ENCODE assay signal across 18 cellular contexts in genomic region chr10:128529225-128529624, GRCh38.
A peak's percentile ranks its signal among the peaks of the same experiment; 100 is the strongest.
DNase-seq lines count a peak whose midpoint lies in the region; ATAC-seq and TF ChIP-seq lines count a peak whose summit lies in the region.
"Had no signal": no experiment of that assay in that cellular context is flagged by ENCODE, and none has a peak within 500 bp of the region (broad histone marks: within the 10 kb centered on the region; RNA-seq: fewer than 3 reads in every experiment).

No MANE protein-coding gene starts in this region.

- H3K4me1 Mint-ChIP-seq in GM23338, result peaks cover 39% of the 10 kb centered on the region
- peaks cover 75% of the 10 kb centered on the region for H3K4me1 Mint-ChIP-seq in brain
- H3K4me1 Mint-ChIP-seq in nephron, result peaks cover 72% of the 10 kb centered on the region
- H3K4me1 Mint-ChIP-seq in activated CD4-positive, alpha-beta T cell treated with anti-CD3 and anti-CD28 coated beads, Interleukin-2, amount 10 ng/mL, durations not matched to agents 7 days and 5 days, result no peaks in the 10 kb centered on the region
- H3K4me1 Mint-ChIP-seq: CD4-positive, alpha-beta memory T cell had no signal

- 0 out of 2 replicates have a peak, but pooled peaks cover 7% of the 10 kb centered on the region for H3K9me2 ChIP-seq in GM23338 (ENCODE audit: insufficient read depth)

- CTCF ChIA-PET in activated CD4-positive, alpha-beta T cell treated with anti-CD3 and anti-CD28 coated beads, Interleukin-2, amount 10 ng/mL, durations not matched to agents 7 days and 5 days (lab: Charles Lee), result no interaction called here

- TF ChIP-seq CTCF in GM23338 (conservative IDR thresholded peaks at IDR 0.05; ENCODE audit: low read depth in 2 of 2), result no peak
- no peak for TF ChIP-seq CTCF in brain (conservative IDR thresholded peaks at IDR 0.05)
- no peak for TF ChIP-seq CTCF in nephron (IDR thresholded peaks at IDR 0.05; ENCODE audit: unreplicated experiment in 3 of 3)
- TF ChIP-seq CTCF in spleen (IDR thresholded peaks at IDR 0.05 in 8 of 11, conservative IDR thresholded peaks at IDR 0.05 in 3 of 11), result no peak

- ATAC-seq in GM23338, result no peak
- ATAC-seq in sciatic nerve, result peak; percentile 71
- no peak for ATAC-seq in GM21447 (IDR thresholded peaks at IDR 0.05; ENCODE audit: unreplicated experiment)
- ATAC-seq in GM21528 (IDR thresholded peaks at IDR 0.05; ENCODE audit: low FRiP score, unreplicated experiment), result no peak
- ATAC-seq: A549, GM12878 had no signal

- H3K27ac ChIP-seq in GM23338 (ENCODE audit: low read depth) (no peak overlapping the region), spleen (no peak overlapping the region)
- H3K27ac ChIP-seq: A549, GM23248 had no signal

- H3F3A ChIP-seq in GM23338 (replicated peaks; ENCODE audit: low read depth), result no peaks in the 10 kb centered on the region

- TF ChIP-seq POLR2A in spleen (IDR thresholded peaks at IDR 0.05), result no peak

- no peaks in the 10 kb centered on the region for H3K9me3 ChIP-seq in spleen
- H3K9me3 ChIP-seq: A549, HAP-1 had no signal

- peaks cover 9% of the 10 kb centered on the region for H3K27me3 Mint-ChIP-seq in GM23338 (ENCODE audit: insufficient read depth, low read depth, poor library complexity)
- peaks cover 27% of the 10 kb centered on the region for H3K27me3 Mint-ChIP-seq in brain
- peaks cover 7% of the 10 kb centered on the region for H3K27me3 Mint-ChIP-seq in nephron (ENCODE audit: low read depth)
- H3K27me3 Mint-ChIP-seq in activated CD4-positive, alpha-beta T cell treated with anti-CD3 and anti-CD28 coated beads, Interleukin-2, amount 10 ng/mL, durations not matched to agents 7 days and 5 days, result peaks cover 2% of the 10 kb centered on the region

- intact Hi-C loops in sciatic nerve (cut with DNase I), result no loop called here
- intact Hi-C loops in spleen (cut with DNase I; ENCODE audit: low total_unique reads), result no loop called here

- no peaks in the 10 kb centered on the region for H3K79me2 ChIP-seq in GM23338 (replicated peaks; ENCODE audit: insufficient read depth)

- no peaks in the 10 kb centered on the region for H3K36me3 ChIP-seq in GM23338 (ENCODE audit: insufficient read depth)
- H3K36me3 ChIP-seq in spleen, result no peaks in the 10 kb centered on the region
- H3K36me3 ChIP-seq: HAP-1 had no signal

- peaks cover 30% of the 10 kb centered on the region for H3K4me1 ChIP-seq in GM23338 (ENCODE audit: insufficient read depth)
- no peaks in the 10 kb centered on the region for H3K4me1 ChIP-seq in spleen
- H3K4me1 ChIP-seq: A549, HAP-1 had no signal

- POLR2A ChIA-PET in activated CD4-positive, alpha-beta T cell treated with anti-CD3 and anti-CD28 coated beads, Interleukin-2, amount 10 ng/mL, durations not matched to agents 7 days and 5 days (lab: Charles Lee), result no interaction called here

- H2AFZ ChIP-seq in GM23338, result peak overlapping the region; percentile 74; the same call in 1 of the 2 replicates
- H2AFZ ChIP-seq: GM23248 had no signal

- H3K4me2 ChIP-seq in GM23338, result no peak overlapping the region; the same call in 1 of the 2 replicates
- H3K4me2 ChIP-seq: A549 had no signal

- H3K4me3 Mint-ChIP-seq in GM23338, result no peak overlapping the region
- H3K4me3 Mint-ChIP-seq in brain, result peak overlapping the region in 1 of 5 experiments; percentile 20
- no peak overlapping the region for H3K4me3 Mint-ChIP-seq in nephron
- H3K4me3 Mint-ChIP-seq in activated CD4-positive, alpha-beta T cell treated with anti-CD3 and anti-CD28 coated beads, Interleukin-2, amount 10 ng/mL, durations not matched to agents 7 days and 5 days, result no peak overlapping the region
- H3K4me3 Mint-ChIP-seq: CD4-positive, alpha-beta memory T cell; HFFc6 had no signal

- H3K27ac Mint-ChIP-seq in GM23338 (no peak overlapping the region; the same call in 1 of the 2 replicates), brain (peak overlapping the region in 3 of 5 experiments; percentile 31 to 90 (median 65)), nephron (peak overlapping the region; percentile 82 to 87 (median 83))
- H3K27ac Mint-ChIP-seq in activated CD4-positive, alpha-beta T cell treated with anti-CD3 and anti-CD28 coated beads, Interleukin-2, amount 10 ng/mL, durations not matched to agents 7 days and 5 days, result no peak overlapping the region
- H3K27ac Mint-ChIP-seq: CD4-positive, alpha-beta memory T cell; HFFc6 had no signal

- DNase-seq in GM23338 (ENCODE audit: low spot score), result no peak
- no peak for DNase-seq in sciatic nerve (ENCODE audit: low spot score)
- no peak for DNase-seq in activated CD4-positive, alpha-beta T cell treated with anti-CD3 and anti-CD28 coated beads, Interleukin-2, amount 10 ng/mL, durations not matched to agents 7 days and 5 days
- DNase-seq in spleen, result no peak
- DNase-seq: 8988T; Calu3; CD4-positive, alpha-beta memory T cell; COR-L47; DND-41; GM23248; HFFc6 had no signal

- H3K9me3 Mint-ChIP-seq in GM23338, result no peaks in the 10 kb centered on the region; the same call in 2 of the 3 replicates
- H3K9me3 Mint-ChIP-seq in brain, result peaks cover 0 to 5% (median 0%) of the 10 kb centered on the region in 5 experiments
- H3K9me3 Mint-ChIP-seq in nephron, result no peaks in the 10 kb centered on the region
- H3K9me3 Mint-ChIP-seq in activated CD4-positive, alpha-beta T cell treated with anti-CD3 and anti-CD28 coated beads, Interleukin-2, amount 10 ng/mL, durations not matched to agents 7 days and 5 days, result no peaks in the 10 kb centered on the region

- no peaks in the 10 kb centered on the region for H4K20me1 ChIP-seq in GM23338 (replicated peaks; ENCODE audit: insufficient read depth)

- no peaks in the 10 kb centered on the region for H3K27me3 ChIP-seq in GM23338 (ENCODE audit: insufficient read depth)
- peaks cover 0 to 18% (median 0%) of the 10 kb centered on the region in 7 donors for H3K27me3 ChIP-seq in spleen (replicated peaks in 1 of 7)

- WGBS in spleen, 5 donors, result 72 to 77% (median 75%) methylated on average over 6 of the region's 6 CpGs

- H3K4me3 ChIP-seq in GM23338, result no peak overlapping the region
- H3K4me3 ChIP-seq in spleen, result no peak overlapping the region
- H3K4me3 ChIP-seq: A549, GM12878, GM23248, HAP-1 had no signal

- H3K36me3 Mint-ChIP-seq in GM23338 (ENCODE audit: low read depth) (no peaks in the 10 kb centered on the region; the same call in 2 of the 3 replicates), brain (no peaks in the 10 kb centered on the region), nephron (ENCODE audit: low read depth) (no peaks in the 10 kb centered on the region)
- no peaks in the 10 kb centered on the region for H3K36me3 Mint-ChIP-seq in activated CD4-positive, alpha-beta T cell treated with anti-CD3 and anti-CD28 coated beads, Interleukin-2, amount 10 ng/mL, durations not matched to agents 7 days and 5 days (ENCODE audit: low read depth)
- H3K36me3 Mint-ChIP-seq: CD4-positive, alpha-beta memory T cell had no signal

TF ChIP-seq in GM23338, 12 proteins besides CTCF, POLR2A, EP300 and RAD21 (continues in another document):
- TF ChIP-seq CREB1 (CRISPR knock-in tag; IDR thresholded peaks at IDR 0.05; ENCODE audit: low read depth) (no peak), STAT1 (IDR thresholded peaks at IDR 0.05; ENCODE audit: unreplicated experiment) (no peak), ETS1 (IDR thresholded peaks at IDR 0.05) (no peak), EZH2 (IDR thresholded peaks at IDR 0.05; ENCODE audit: low read depth, unreplicated experiment) (no peak), ZNF331 (CRISPR knock-in tag; IDR thresholded peaks at IDR 0.05; ENCODE audit: low read depth) (no peak)

Comparison
In these comparisons a context has a peak if more than half of its experiments do, and no peak if none do; other contexts are left out.
1. H3K27ac Mint-ChIP-seq: peak in brain (3 of 5) and nephron (3 of 3); none in GM23338 (single experiment) and activated CD4-positive, alpha-beta T cell treated with anti-CD3 and anti-CD28 coated beads, Interleukin-2, amount 10 ng/mL, durations not matched to agents 7 days and 5 days (single experiment).